Comparison of ENCODE assay signal across 17 cellular contexts in genomic region chr3:179560791-179561190, GRCh38.
"Had no signal": no experiment of that assay in that cellular context is flagged by ENCODE, and none has a peak within 500 bp of the region (broad histone marks: within the 10 kb centered on the region; RNA-seq: fewer than 3 reads in every experiment).

No MANE protein-coding gene starts in this region.

- DNase-seq: activated CD4-positive, CD25-positive, alpha-beta regulatory T cell; activated CD8-positive, alpha-beta memory T cell treated with anti-CD3 and anti-CD28 coated beads, Interleukin-2, amount 50 U/mL, for 4 hours; activated CD8-positive, alpha-beta T cell treated with anti-CD3 and anti-CD28 coated beads for 36 hours; activated effector memory CD4-positive, alpha-beta T cell treated with anti-CD3 and anti-CD28 coated beads, Interleukin-2, amount 50 U/mL, for 16 hours; activated naive CD4-positive, alpha-beta T cell treated with Interleukin-2 at 50 U/mL for 16 hours; activated naive CD8-positive, alpha-beta T cell treated with anti-CD3 and anti-CD28 coated beads, Interleukin-2, amount 50 U/mL, for 24 hours; activated T-cell treated with anti-CD3 and anti-CD28 coated beads, Interleukin-2, amount 50 U/mL, for 1 hour; amniotic stem cell; body of pancreas; central memory CD4-positive, alpha-beta T cell; NCI-H1092; NCI-H1417 treated with DMSO at 0.1 percent for 48 hours; NCI-H1694; NCI-H2029; NCI-H510A treated with DMSO at 0.1 percent for 48 hours; Peyer's patch; SHP77 treated with DMSO at 0.1 percent for 48 hours had no signal
